14 cellular contexts compared by ENCODE assay signal in the genomic region with DNA sequence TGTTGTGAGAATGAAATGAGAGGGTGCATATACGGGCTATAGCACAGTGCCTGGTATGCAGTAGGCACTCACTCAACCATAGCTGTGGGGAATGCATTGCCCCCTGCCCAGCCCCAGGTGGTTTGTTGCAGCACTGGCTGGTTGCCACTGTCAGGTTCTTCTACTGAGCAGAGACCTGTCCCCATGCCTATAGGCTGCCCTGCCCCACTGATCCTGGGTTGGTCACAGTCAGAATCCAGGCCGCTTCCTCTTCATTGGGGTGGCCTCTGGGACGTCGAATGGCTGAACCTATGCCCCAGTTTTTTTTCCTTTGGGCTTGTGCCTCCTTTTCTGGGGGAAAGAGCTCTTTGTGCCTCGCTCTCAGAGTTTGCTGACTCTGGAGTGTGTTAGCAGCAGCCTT.
"Had no signal": no experiment of that assay in that cellular context is flagged by ENCODE, and none has a peak within 500 bp of the region (broad histone marks: within the 10 kb centered on the region; RNA-seq: fewer than 3 reads in every experiment).

No MANE protein-coding gene starts in this region.

- ATAC-seq: gastrocnemius medialis, right lobe of liver had no signal

- H3K9me3 ChIP-seq: breast epithelium, gastrocnemius medialis, right lobe of liver, thyroid gland had no signal

- DNase-seq: activated T-cell treated with anti-CD3 and anti-CD28 coated beads, Interleukin-2, amount 50 U/mL, for 1 hour; effector CD4-positive, alpha-beta T cell; gastrocnemius medialis; kidney; naive B cell; right lobe of liver; SIG-M5; stimulated activated CD4-positive, alpha-beta T cell treated with anti-CD3 and anti-CD28 coated beads, Interleukin-12 subunit alpha, Interleukin-12 subunit beta, amount 100 ng/mL, for 4 hours; T-helper 2 cell; thyroid gland had no signal

- H3K36me3 ChIP-seq: breast epithelium, gastrocnemius medialis, thyroid gland had no signal

- H3K4me3 ChIP-seq: breast epithelium, gastrocnemius medialis, lung, right lobe of liver, thyroid gland had no signal

- H3K27ac ChIP-seq: breast epithelium, epithelial cell of prostate, right lobe of liver, thyroid gland had no signal

- H3K4me1 ChIP-seq: breast epithelium had no signal

- H3K27me3 ChIP-seq: breast epithelium, gastrocnemius medialis, right lobe of liver, thyroid gland had no signal

- FAIRE-seq: colon, kidney had no signal
